8 cellular contexts compared by ENCODE assay signal in genomic region chr17:2337152-2337810, GRCh38.
DNase-seq lines count a peak whose midpoint lies in the region; ATAC-seq, FAIRE-seq and TF ChIP-seq lines count a peak whose summit lies in the region.

Gene SGSM2 (plus strand): TSS chr17:2337501. CDS start chr17:2337689, 188 bp downstream.

- peak; percentile 60 to 64 for ATAC-seq in activated CD4-positive, CD25-positive, alpha-beta regulatory T cell treated with anti-CD3 and anti-CD28 coated beads, Interleukin-2, amount 50 U/mL, for 24 hours
- no peak for ATAC-seq in HG02763 (IDR thresholded peaks at IDR 0.05; ENCODE audit: unreplicated experiment)

- H3K4me3 ChIP-seq in AG09309 (ENCODE audit: control insufficient read depth, low read depth, low read length), result peak within 1 kb of the TSS; percentile 54

- TF ChIP-seq CTCF in AG09309 (IDR thresholded peaks at IDR 0.05; ENCODE audit: control insufficient read depth, insufficient read depth, low read depth, low read length, missing control alignments), result no peak

- no peak for FAIRE-seq in GM19239 (lab: Jason Lieb, UNC)

- peak within 1 kb of the TSS; percentile 86 for H3K27ac ChIP-seq in caudate nucleus (ENCODE audit: low read depth, low read length)

- DNase-seq in AG09309 (ENCODE audit: low read depth) (no peak), GM19239 (ENCODE audit: insufficient read length, low spot score) (peak; percentile 78), NCI-H146 (lab: John Stamatoyannopoulos, UW) (peak; percentile 81), caudate nucleus (lab: John Stamatoyannopoulos, UW) (peak in 48 of 61 donors; percentile 18 to 76 (median 45)), islet precursor cell (peak; percentile 89)
- DNase-seq in stimulated activated CD4-positive, alpha-beta T cell treated with anti-CD3 and anti-CD28 coated beads, Interleukin-12 subunit alpha, Interleukin-12 subunit beta, amount 100 ng/mL, for 4 hours, result peak; percentile 70
